1 cellular context compared by ENCODE assay signal in the genomic region with DNA sequence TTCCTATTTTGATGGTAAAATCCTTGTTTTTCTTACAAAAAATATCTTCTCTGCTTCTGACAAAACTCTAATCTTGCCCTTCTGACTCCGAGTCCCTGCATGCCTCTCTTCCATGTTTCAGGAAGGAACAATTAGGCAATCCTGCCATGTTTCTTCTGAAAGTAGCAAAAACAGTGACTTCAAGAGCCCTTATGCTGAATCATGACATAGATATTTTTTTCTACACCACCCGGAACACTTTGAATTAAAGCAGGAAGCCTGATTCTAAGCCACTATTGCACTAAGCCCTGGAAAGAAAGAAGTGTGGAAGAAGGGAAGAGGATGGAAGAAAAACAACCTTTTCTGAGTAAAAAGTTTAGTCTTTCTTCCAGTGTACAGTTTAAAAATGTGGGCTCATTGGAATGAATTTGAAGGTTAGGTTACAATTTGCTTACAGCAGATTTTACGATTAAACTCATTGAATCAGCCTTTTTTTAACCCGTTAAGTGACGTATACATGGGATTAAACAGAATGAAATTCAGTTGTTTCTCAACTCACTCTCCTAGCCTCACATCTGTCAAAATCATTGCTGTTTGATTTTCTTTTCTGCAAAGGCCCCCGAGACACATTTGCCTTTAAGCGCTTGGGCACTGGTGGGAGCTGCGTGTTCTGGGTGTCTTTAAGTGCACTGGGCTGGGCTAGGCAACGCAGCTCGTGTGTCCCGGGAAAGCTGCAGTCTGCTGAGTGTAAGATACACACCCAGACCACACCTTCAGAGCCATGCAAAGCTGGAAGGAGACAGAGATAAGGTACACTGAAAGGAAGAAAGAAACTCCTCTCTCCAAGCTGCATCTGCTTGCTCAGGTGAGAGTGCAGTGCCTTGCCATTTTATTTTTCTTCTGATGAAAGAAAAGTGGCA.
TF ChIP-seq lines count a peak whose summit lies in the region.

No MANE protein-coding gene starts in this region.

TF ChIP-seq in GM23338, 12 proteins besides CTCF, POLR2A, EP300 and RAD21:
- TF ChIP-seq, protein P1, sequence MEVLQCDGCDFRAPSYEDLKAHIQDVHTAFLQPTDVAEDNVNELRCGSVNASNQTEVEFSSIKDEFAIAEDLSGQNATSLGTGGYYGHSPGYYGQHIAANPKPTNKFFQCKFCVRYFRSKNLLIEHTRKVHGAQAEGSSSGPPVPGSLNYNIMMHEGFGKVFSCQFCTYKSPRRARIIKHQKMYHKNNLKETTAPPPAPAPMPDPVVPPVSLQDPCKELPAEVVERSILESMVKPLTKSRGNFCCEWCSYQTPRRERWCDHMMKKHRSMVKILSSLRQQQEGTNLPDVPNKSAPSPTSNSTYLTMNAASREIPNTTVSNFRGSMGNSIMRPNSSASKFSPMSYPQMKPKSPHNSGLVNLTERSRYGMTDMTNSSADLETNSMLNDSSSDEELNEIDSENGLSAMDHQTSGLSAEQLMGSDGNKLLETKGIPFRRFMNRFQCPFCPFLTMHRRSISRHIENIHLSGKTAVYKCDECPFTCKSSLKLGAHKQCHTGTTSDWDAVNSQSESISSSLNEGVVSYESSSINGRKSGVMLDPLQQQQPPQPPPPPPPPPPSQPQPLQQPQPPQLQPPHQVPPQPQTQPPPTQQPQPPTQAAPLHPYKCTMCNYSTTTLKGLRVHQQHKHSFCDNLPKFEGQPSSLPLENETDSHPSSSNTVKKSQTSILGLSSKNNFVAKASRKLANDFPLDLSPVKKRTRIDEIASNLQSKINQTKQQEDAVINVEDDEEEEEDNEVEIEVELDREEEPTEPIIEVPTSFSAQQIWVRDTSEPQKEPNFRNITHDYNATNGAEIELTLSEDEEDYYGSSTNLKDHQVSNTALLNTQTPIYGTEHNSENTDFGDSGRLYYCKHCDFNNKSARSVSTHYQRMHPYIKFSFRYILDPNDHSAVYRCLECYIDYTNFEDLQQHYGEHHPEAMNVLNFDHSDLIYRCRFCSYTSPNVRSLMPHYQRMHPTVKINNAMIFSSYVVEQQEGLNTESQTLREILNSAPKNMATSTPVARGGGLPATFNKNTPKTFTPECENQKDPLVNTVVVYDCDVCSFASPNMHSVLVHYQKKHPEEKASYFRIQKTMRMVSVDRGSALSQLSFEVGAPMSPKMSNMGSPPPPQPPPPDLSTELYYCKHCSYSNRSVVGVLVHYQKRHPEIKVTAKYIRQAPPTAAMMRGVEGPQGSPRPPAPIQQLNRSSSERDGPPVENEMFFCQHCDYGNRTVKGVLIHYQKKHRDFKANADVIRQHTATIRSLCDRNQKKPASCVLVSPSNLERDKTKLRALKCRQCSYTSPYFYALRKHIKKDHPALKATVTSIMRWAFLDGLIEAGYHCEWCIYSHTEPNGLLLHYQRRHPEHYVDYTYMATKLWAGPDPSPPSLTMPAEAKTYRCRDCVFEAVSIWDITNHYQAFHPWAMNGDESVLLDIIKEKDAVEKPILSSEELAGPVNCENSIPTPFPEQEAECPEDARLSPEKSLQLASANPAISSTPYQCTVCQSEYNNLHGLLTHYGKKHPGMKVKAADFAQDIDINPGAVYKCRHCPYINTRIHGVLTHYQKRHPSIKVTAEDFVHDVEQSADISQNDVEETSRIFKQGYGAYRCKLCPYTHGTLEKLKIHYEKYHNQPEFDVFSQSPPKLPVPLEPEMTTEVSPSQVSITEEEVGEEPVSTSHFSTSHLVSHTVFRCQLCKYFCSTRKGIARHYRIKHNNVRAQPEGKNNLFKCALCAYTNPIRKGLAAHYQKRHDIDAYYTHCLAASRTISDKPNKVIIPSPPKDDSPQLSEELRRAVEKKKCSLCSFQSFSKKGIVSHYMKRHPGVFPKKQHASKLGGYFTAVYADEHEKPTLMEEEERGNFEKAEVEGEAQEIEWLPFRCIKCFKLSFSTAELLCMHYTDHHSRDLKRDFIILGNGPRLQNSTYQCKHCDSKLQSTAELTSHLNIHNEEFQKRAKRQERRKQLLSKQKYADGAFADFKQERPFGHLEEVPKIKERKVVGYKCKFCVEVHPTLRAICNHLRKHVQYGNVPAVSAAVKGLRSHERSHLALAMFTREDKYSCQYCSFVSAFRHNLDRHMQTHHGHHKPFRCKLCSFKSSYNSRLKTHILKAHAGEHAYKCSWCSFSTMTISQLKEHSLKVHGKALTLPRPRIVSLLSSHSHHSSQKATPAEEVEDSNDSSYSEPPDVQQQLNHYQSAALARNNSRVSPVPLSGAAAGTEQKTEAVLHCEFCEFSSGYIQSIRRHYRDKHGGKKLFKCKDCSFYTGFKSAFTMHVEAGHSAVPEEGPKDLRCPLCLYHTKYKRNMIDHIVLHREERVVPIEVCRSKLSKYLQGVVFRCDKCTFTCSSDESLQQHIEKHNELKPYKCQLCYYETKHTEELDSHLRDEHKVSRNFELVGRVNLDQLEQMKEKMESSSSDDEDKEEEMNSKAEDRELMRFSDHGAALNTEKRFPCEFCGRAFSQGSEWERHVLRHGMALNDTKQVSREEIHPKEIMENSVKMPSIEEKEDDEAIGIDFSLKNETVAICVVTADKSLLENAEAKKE (CRISPR knock-in tag; IDR thresholded peaks at IDR 0.05), result no peak
- TF ChIP-seq, protein P2, sequence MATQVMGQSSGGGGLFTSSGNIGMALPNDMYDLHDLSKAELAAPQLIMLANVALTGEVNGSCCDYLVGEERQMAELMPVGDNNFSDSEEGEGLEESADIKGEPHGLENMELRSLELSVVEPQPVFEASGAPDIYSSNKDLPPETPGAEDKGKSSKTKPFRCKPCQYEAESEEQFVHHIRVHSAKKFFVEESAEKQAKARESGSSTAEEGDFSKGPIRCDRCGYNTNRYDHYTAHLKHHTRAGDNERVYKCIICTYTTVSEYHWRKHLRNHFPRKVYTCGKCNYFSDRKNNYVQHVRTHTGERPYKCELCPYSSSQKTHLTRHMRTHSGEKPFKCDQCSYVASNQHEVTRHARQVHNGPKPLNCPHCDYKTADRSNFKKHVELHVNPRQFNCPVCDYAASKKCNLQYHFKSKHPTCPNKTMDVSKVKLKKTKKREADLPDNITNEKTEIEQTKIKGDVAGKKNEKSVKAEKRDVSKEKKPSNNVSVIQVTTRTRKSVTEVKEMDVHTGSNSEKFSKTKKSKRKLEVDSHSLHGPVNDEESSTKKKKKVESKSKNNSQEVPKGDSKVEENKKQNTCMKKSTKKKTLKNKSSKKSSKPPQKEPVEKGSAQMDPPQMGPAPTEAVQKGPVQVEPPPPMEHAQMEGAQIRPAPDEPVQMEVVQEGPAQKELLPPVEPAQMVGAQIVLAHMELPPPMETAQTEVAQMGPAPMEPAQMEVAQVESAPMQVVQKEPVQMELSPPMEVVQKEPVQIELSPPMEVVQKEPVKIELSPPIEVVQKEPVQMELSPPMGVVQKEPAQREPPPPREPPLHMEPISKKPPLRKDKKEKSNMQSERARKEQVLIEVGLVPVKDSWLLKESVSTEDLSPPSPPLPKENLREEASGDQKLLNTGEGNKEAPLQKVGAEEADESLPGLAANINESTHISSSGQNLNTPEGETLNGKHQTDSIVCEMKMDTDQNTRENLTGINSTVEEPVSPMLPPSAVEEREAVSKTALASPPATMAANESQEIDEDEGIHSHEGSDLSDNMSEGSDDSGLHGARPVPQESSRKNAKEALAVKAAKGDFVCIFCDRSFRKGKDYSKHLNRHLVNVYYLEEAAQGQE (IDR thresholded peaks at IDR 0.05; ENCODE audit: unreplicated experiment), result no peak
- TF ChIP-seq CREB1 (CRISPR knock-in tag; IDR thresholded peaks at IDR 0.05; ENCODE audit: low read depth) (no peak), EZH2 (IDR thresholded peaks at IDR 0.05; ENCODE audit: low read depth, unreplicated experiment) (no peak), JUNB (IDR thresholded peaks at IDR 0.05; ENCODE audit: unreplicated experiment) (no peak), ZNF331 (CRISPR knock-in tag; IDR thresholded peaks at IDR 0.05; ENCODE audit: low read depth) (no peak)
